8 cellular contexts compared by ENCODE assay signal in genomic region chr2:222318712-222319575, GRCh38. TPM values are rescaled to one million over a fixed set of nuclear protein-coding genes. Genes with fewer than 3 reads are reported as not detected.
A peak's percentile ranks its signal among the peaks of the same experiment; 100 is the strongest.
DNase-seq lines count a peak whose midpoint lies in the region; ATAC-seq, FAIRE-seq and TF ChIP-seq lines count a peak whose summit lies in the region.

No MANE protein-coding gene starts in this region.

- H3K9me3 ChIP-seq in CD8-positive, alpha-beta T cell (ENCODE audit: low read length) = no peaks in the 10 kb centered on the region
- H3K9me3 ChIP-seq in astrocyte (ENCODE audit: insufficient read depth, low read depth, low read length) = no peaks in the 10 kb centered on the region
- no peaks in the 10 kb centered on the region for H3K9me3 ChIP-seq in keratinocyte (ENCODE audit: control insufficient read depth, low read depth, low read length)

- no peaks in the 10 kb centered on the region for H3K27me3 ChIP-seq in CD8-positive, alpha-beta T cell (ENCODE audit: insufficient read depth, low read length)
- H3K27me3 ChIP-seq in astrocyte (ENCODE audit: insufficient read depth, low read length) = peaks cover 62% of the 10 kb centered on the region
- H3K27me3 ChIP-seq in keratinocyte (ENCODE audit: control insufficient read depth, extremely low read depth, insufficient read depth, low read length) = peaks cover 49% of the 10 kb centered on the region

- H3K27ac Mint-ChIP-seq in CD8-positive, alpha-beta T cell = no peak overlapping the region
- no peak overlapping the region for H3K27ac Mint-ChIP-seq in astrocyte (ENCODE audit: unreplicated experiment)
- H3K27ac Mint-ChIP-seq in stimulated activated effector memory CD8-positive, alpha-beta T cell treated with anti-CD3 and anti-CD28 coated beads, Interleukin-12 subunit alpha, Interleukin-12 subunit beta, amount 100 ng/mL, for 72 hours = no peak overlapping the region

- dilution Hi-C loops in keratinocyte (cut with MboI; ENCODE audit: extremely low pct_ligation_motif_present, low sequenced_read_pairs) = no loop called here

- in situ Hi-C loops in GM18951 (cut with MboI; ENCODE audit: low sequenced_read_pairs, unreplicated experiment) = loop anchor here (10.0 kb wide), 1 partner anchor 246 kb away; no protein-coding TSS in a partner anchor

- peak overlapping the region; percentile 80 for H3K4me3 Mint-ChIP-seq in CD8-positive, alpha-beta T cell
- H3K4me3 Mint-ChIP-seq in astrocyte (ENCODE audit: unreplicated experiment) = peak overlapping the region; percentile 80
- peak overlapping the region; percentile 60 for H3K4me3 Mint-ChIP-seq in stimulated activated effector memory CD8-positive, alpha-beta T cell treated with anti-CD3 and anti-CD28 coated beads, Interleukin-12 subunit alpha, Interleukin-12 subunit beta, amount 100 ng/mL, for 72 hours

- H3K79me2 ChIP-seq in astrocyte (ENCODE audit: insufficient read depth, low read length) = no peaks in the 10 kb centered on the region
- H3K79me2 ChIP-seq in keratinocyte (ENCODE audit: control insufficient read depth, insufficient read depth, low read length) = no peaks in the 10 kb centered on the region

- no peak for TF ChIP-seq CTCF in CD8-positive, alpha-beta T cell (IDR thresholded peaks at IDR 0.05)
- TF ChIP-seq CTCF in astrocyte (IDR thresholded peaks at IDR 0.05; ENCODE audit: insufficient read depth, low read depth, low read length) (no peak), keratinocyte (optimal IDR thresholded peaks at IDR 0.05 in 1 of 3, IDR thresholded peaks at IDR 0.05 in 1 of 3, conservative IDR thresholded peaks at IDR 0.05 in 1 of 3; ENCODE audit: extremely low read depth in 1 of 3, insufficient read depth in 2 of 3, low read length in 3 of 3) (peak in 2 of 3 experiments; percentile 10 to 50)

- peaks cover 12% of the 10 kb centered on the region for H3K4me1 Mint-ChIP-seq in CD8-positive, alpha-beta T cell (ENCODE audit: low read depth)
- H3K4me1 Mint-ChIP-seq in astrocyte (ENCODE audit: low read depth, unreplicated experiment) = peaks cover 8% of the 10 kb centered on the region
- no peaks in the 10 kb centered on the region for H3K4me1 Mint-ChIP-seq in stimulated activated effector memory CD8-positive, alpha-beta T cell treated with anti-CD3 and anti-CD28 coated beads, Interleukin-12 subunit alpha, Interleukin-12 subunit beta, amount 100 ng/mL, for 72 hours

- peak overlapping the region; percentile 74 for H2AFZ ChIP-seq in astrocyte (ENCODE audit: low read depth, low read length)
- no peak overlapping the region for H2AFZ ChIP-seq in keratinocyte (ENCODE audit: control insufficient read depth, low read length)

- POLR2A ChIA-PET in CD8-positive, alpha-beta T cell (lab: Charles Lee) = no interaction called here

- H3K4me2 ChIP-seq in astrocyte (ENCODE audit: low read length) (peak overlapping the region; percentile 85), keratinocyte (ENCODE audit: control insufficient read depth, extremely low read depth, insufficient read depth, low read depth, low read length) (peak overlapping the region; percentile 84)

- H3K4me1 ChIP-seq in CD8-positive, alpha-beta T cell (ENCODE audit: insufficient read depth, low read length) = peaks cover 6% of the 10 kb centered on the region
- H3K4me1 ChIP-seq in astrocyte (ENCODE audit: insufficient read depth, low read length) (peaks cover 5% of the 10 kb centered on the region), keratinocyte (ENCODE audit: control insufficient read depth, extremely low read depth, insufficient read depth, low read length) (peaks cover 8% of the 10 kb centered on the region)

- CTCF ChIA-PET in CD8-positive, alpha-beta T cell (lab: Charles Lee) = interaction anchor here (1.4 kb wide), 1 partner anchor 296 kb away, joined by 7 read pairs; no protein-coding TSS in a partner anchor

- no peaks in the 10 kb centered on the region for H3K9me3 Mint-ChIP-seq in CD8-positive, alpha-beta T cell
- H3K9me3 Mint-ChIP-seq in astrocyte (ENCODE audit: unreplicated experiment) = peaks cover 2% of the 10 kb centered on the region
- H3K9me3 Mint-ChIP-seq in stimulated activated effector memory CD8-positive, alpha-beta T cell treated with anti-CD3 and anti-CD28 coated beads, Interleukin-12 subunit alpha, Interleukin-12 subunit beta, amount 100 ng/mL, for 72 hours = no peaks in the 10 kb centered on the region

- peak; percentile 21 for TF ChIP-seq POLR2A in GM18951 (IDR thresholded peaks at IDR 0.05; ENCODE audit: extremely low read depth, insufficient read depth, insufficient read length)

- no peak for FAIRE-seq in astrocyte (lab: Jason Lieb, UNC)
- FAIRE-seq in keratinocyte (lab: Jason Lieb, UNC) = no peak

- H3K27ac ChIP-seq in CD8-positive, alpha-beta T cell (ENCODE audit: low read depth, low read length) = no peak overlapping the region
- no peak overlapping the region for H3K27ac ChIP-seq in astrocyte (ENCODE audit: low read depth, low read length)
- no peak overlapping the region for H3K27ac ChIP-seq in keratinocyte (ENCODE audit: control insufficient read depth, insufficient read depth, low read length)

- no peak overlapping the region for H3K4me3 ChIP-seq in CD8-positive, alpha-beta T cell (ENCODE audit: low read depth, low read length)
- H3K4me3 ChIP-seq in astrocyte (ENCODE audit: insufficient read depth, low read depth, low read length) (peak overlapping the region; percentile 54), keratinocyte (ENCODE audit: control insufficient read depth in 2 of 3, extremely low read depth in 1 of 3, insufficient read depth in 2 of 3, low read depth in 1 of 3, low read length in 3 of 3) (peak overlapping the region in 1 of 3 experiments; percentile 58)

- H4K20me1 ChIP-seq in astrocyte (ENCODE audit: insufficient read depth, low read length) (no peaks in the 10 kb centered on the region), keratinocyte (ENCODE audit: control insufficient read depth, extremely low read depth, insufficient read depth, low read length) (peaks cover 2% of the 10 kb centered on the region)

- H3K36me3 ChIP-seq in CD8-positive, alpha-beta T cell (ENCODE audit: insufficient read depth, low read length) = no peaks in the 10 kb centered on the region
- H3K36me3 ChIP-seq in astrocyte (ENCODE audit: insufficient read depth, low read length) (no peaks in the 10 kb centered on the region), keratinocyte (ENCODE audit: control insufficient read depth in 2 of 2, extremely low read depth in 1 of 2, insufficient read depth in 2 of 2, low read length in 2 of 2) (no peaks in the 10 kb centered on the region)

- no peak overlapping the region for H3K9ac ChIP-seq in astrocyte (ENCODE audit: low read length)
- H3K9ac ChIP-seq in keratinocyte (ENCODE audit: control insufficient read depth, extremely low read depth, insufficient read depth, low read length) = no peak overlapping the region

- no peak for DNase-seq in CD8-positive, alpha-beta T cell
- peak; percentile 44 for DNase-seq in NCI-H69 (lab: John Stamatoyannopoulos, UW)
- DNase-seq in astrocyte (ENCODE audit: low read depth) = no peak
- no peak for DNase-seq in keratinocyte (ENCODE audit: low read depth, low spot score)
- no peak for DNase-seq in stimulated activated effector memory CD8-positive, alpha-beta T cell treated with anti-CD3 and anti-CD28 coated beads, Interleukin-12 subunit alpha, Interleukin-12 subunit beta, amount 100 ng/mL, for 72 hours (ENCODE audit: low spot score in 2 of 2)
- no peak for DNase-seq in occipital lobe (lab: John Stamatoyannopoulos, UW)

- no peaks in the 10 kb centered on the region for H3K9me1 ChIP-seq in keratinocyte (ENCODE audit: control insufficient read depth, extremely low read depth, insufficient read depth, low read length)

- ATAC-seq in CD8-positive, alpha-beta T cell = peak; percentile 44
- peak; percentile 30 for ATAC-seq in HG03097 (IDR thresholded peaks at IDR 0.05; ENCODE audit: low FRiP score, unreplicated experiment)
- peak; percentile 62 for ATAC-seq in stimulated activated effector memory CD8-positive, alpha-beta T cell treated with anti-CD3 and anti-CD28 coated beads, Interleukin-12 subunit alpha, Interleukin-12 subunit beta, amount 100 ng/mL, for 72 hours

- H3K27me3 Mint-ChIP-seq in CD8-positive, alpha-beta T cell (ENCODE audit: low read depth) = peaks cover 58% of the 10 kb centered on the region
- H3K27me3 Mint-ChIP-seq in astrocyte (ENCODE audit: low read depth, unreplicated experiment) = peaks cover 66% of the 10 kb centered on the region

- H3K36me3 Mint-ChIP-seq in CD8-positive, alpha-beta T cell = no peaks in the 10 kb centered on the region
- H3K36me3 Mint-ChIP-seq in astrocyte (ENCODE audit: low read depth, unreplicated experiment) = no peaks in the 10 kb centered on the region
- no peaks in the 10 kb centered on the region for H3K36me3 Mint-ChIP-seq in stimulated activated effector memory CD8-positive, alpha-beta T cell treated with anti-CD3 and anti-CD28 coated beads, Interleukin-12 subunit alpha, Interleukin-12 subunit beta, amount 100 ng/mL, for 72 hours

- intact Hi-C loops in CD8-positive, alpha-beta T cell (cut with DNase I, micrococcal nuclease) = loop anchor here (5.0 kb wide), 2 partner anchors 243 to 293 kb away; no protein-coding TSS in a partner anchor

RNA-seq across cellular contexts. Expression of gene PAX3, which starts 20.1 kb away (rescaled TPM):
- not detected for total RNA-seq in CD8-positive, alpha-beta T cell
- not detected in 2 replicates for total RNA-seq in astrocyte
- polyA plus RNA-seq in keratinocyte = not detected in 3 replicates
- polyA plus RNA-seq in keratinocyte (2011; ENCODE audit: low read depth) = not detected
- 0.02 TPM in 1 of 2 replicates, not detected in the other for polyA plus RNA-seq in keratinocyte (2011; cell fraction: cytosol; rRNA removed)
- polyA plus RNA-seq in keratinocyte (2011; cell fraction: nucleus; rRNA removed) = not detected in 2 replicates
- polyA plus RNA-seq in keratinocyte (2012; ENCODE audit: low replicate concordance) = not detected in 2 replicates
- not detected in 3 replicates for polyA minus RNA-seq in keratinocyte
- not detected for polyA minus RNA-seq in keratinocyte (2011; cell fraction: cytosol; rRNA and poly(A)+ RNA removed)
- polyA minus RNA-seq in keratinocyte (2011; cell fraction: nucleus; rRNA and poly(A)+ RNA removed) = not detected in 2 replicates
- 0.31 TPM for total RNA-seq in occipital lobe

Comparison
In these comparisons a context has a peak if more than half of its experiments do, and no peak if none do; other contexts are left out.
1. CTCF ChIP-seq: peak in keratinocyte (2 of 3); none in CD8-positive, alpha-beta T cell (single experiment) and astrocyte (single experiment).
2. Peak in every context shown above with its lines, with median percentiles within 50 percentile points of each other: ATAC-seq and H3K4me3 Mint-ChIP-seq.